Comparison of ENCODE assay signal across 8 cellular contexts in the genomic region with DNA sequence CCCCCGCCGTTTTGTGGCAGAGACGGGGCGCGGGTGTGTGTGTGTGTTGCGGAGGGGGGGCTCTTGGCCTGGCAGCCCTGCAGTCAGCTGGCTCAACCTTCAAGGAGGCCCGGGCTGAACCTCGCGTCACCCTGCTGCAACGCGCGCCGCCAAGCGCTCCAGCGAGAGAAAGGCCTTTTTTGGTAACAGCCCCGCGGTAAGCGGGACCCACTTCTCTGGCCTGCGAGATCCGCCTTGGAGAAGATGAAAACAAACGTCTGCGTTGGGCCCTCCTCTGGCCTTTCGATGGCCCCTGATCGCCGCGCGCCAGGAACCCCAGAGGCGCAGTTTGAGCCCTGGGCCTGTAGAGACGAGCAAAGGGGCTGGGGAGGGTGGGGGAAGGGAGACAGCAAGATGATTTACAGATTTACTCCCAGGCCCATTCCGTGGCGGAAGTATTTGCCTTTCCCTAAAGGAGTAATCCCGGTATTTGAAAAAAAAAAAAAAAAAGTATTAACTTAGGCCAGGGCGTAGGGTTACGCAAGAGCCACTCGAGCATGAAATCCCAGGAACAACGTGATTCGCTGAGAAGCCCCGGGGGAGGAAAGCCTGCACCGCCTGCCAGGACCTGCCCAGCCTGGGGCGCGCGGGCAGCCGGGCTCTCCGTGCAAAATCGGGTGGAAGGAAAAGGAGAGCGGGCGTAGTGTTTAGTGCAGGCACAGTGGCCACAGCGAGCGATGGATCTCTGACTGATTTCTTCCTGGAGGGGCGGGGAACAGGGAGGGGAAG. TPM values are rescaled to one million over a fixed set of nuclear protein-coding genes. Genes with fewer than 3 reads are reported as not detected.
A peak's percentile ranks its signal among the peaks of the same experiment; 100 is the strongest.
DNase-seq lines count a peak whose midpoint lies in the region; ATAC-seq and TF ChIP-seq lines count a peak whose summit lies in the region.

No MANE protein-coding gene starts in this region.

- peak; percentile 16 to 68 for TF ChIP-seq POLR2A in uterus (IDR thresholded peaks at IDR 0.05)

- peak; percentile 5 to 34 (median 13) for TF ChIP-seq CTCF in uterus (IDR thresholded peaks at IDR 0.05)

- H3K9me3 ChIP-seq in uterus, result no peaks in the 10 kb centered on the region

- peak overlapping the region; percentile 98 to 100 for H3K27ac ChIP-seq in uterus

- no peaks in the 10 kb centered on the region for H3K27me3 ChIP-seq in uterus

- DNase-seq in C1 segment of cervical spinal cord (lab: John Stamatoyannopoulos, UW), result peak; percentile 36 to 86 (median 76)
- DNase-seq in GOT3 (lab: John Stamatoyannopoulos, UW), result peak; percentile 72
- DNase-seq in NCI-H1436 (lab: John Stamatoyannopoulos, UW), result peak; percentile 90
- peak; percentile 68 for DNase-seq in T follicular helper cell (ENCODE audit: low read depth)
- peak; percentile 94 for DNase-seq in amniotic stem cell (lab: John Stamatoyannopoulos, UW)
- peak; percentile 95 for DNase-seq in left cardiac atrium
- peak; percentile 98 for DNase-seq in posterior vena cava (ENCODE audit: low spot score)
- DNase-seq in uterus, result peak; percentile 94 to 98

- ATAC-seq in left cardiac atrium, result peak; percentile 71 to 79

- peak overlapping the region; percentile 56 to 75 for H3K4me3 ChIP-seq in uterus

- intact Hi-C loops in left cardiac atrium (cut with DNase I) (no loop called here), posterior vena cava (cut with DNase I) (no loop called here), uterus (cut with DNase I; ENCODE audit: low total_unique reads) (no loop called here)

- H3K36me3 ChIP-seq in uterus, result no peaks in the 10 kb centered on the region

- peaks cover 21 to 32% of the 10 kb centered on the region in 2 donors for H3K4me1 ChIP-seq in uterus

RNA-seq across cellular contexts. Expression of gene IRF2BPL, which starts 4.5 kb away (rescaled TPM):
- 10 to 100 TPM; 41.4 to 47.5 TPM for total RNA-seq in left cardiac atrium
- total RNA-seq in posterior vena cava, result 10 to 100 TPM; 35.7 to 43.3 TPM
- 10 to 100 TPM; 15.6 to 60.8 (median 36.6) TPM for total RNA-seq in uterus

Comparison
In these comparisons a context has a peak if more than half of its experiments do, and no peak if none do; other contexts are left out.
1. Peak in every context shown above with its lines: DNase-seq, ATAC-seq, H3K4me3 ChIP-seq and H3K27ac ChIP-seq.